Comparison of ENCODE assay signal across 15 cellular contexts in the genomic region with DNA sequence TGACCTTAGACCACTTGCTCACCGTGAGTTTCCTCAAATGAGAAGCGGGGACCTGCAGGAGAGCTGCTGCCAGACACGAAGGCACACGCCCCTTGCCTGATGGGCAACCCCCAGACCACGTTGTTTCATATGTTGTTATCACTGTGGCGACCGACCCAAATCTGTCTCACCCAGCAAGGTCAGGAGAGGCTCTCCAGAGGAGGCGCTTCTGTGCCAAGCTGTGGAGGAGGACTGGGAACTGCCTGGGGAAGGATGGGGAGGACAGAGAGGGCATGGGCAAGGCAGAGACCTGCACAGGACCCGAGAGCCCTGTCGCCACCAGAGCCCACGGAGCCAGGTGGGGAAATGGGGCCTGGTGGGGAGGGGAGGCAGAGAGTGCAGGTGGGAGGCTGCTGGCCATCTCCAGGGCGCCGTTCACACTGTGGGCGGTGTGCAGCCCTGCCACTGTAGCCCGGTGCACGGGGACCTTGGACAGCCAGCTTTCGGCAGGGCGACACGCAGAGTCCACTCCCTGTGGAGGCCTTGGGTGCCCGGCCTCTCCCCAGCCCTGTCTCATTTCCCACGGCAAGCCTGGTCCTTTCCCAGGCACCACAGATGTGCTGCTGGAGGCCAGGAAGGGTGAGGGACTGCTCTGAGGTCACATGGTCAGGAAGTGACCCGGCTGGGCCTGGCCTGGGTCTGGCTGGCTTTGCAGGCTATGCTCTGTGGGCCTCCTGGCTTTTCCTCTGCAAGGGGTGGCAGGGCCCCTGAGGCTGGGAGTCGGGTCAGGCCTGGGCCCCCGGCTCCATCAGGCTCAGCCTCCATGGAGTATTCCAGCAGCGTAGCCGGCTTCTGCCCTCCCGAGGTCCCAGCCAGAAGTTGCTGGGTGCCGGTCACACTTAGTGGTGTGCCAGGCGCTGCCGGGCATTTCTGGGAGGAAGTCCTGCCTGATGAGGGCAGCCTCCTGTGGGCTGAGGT. TPM values are rescaled to one million over a fixed set of nuclear protein-coding genes. Genes with fewer than 3 reads are reported as not detected.
DNase-seq lines count a peak whose midpoint lies in the region; ATAC-seq, FAIRE-seq and TF ChIP-seq lines count a peak whose summit lies in the region.
"Had no signal": no experiment of that assay in that cellular context is flagged by ENCODE, and none has a peak within 500 bp of the region (broad histone marks: within the 10 kb centered on the region; RNA-seq: fewer than 3 reads in every experiment).

No MANE protein-coding gene starts in this region.

- peaks cover 4 to 40% of the 10 kb centered on the region in 2 experiments; a peak in 3 of 4 replicates for H3K79me1 ChIP-seq in IMR-90 (ENCODE audit: low read depth in 1 of 2, low read length in 2 of 2)

- H3K4me3 ChIP-seq in IMR-90 (ENCODE audit: insufficient read depth, low read depth, low read length) = no peak overlapping the region
- no peak overlapping the region for H3K4me3 ChIP-seq in endothelial cell of umbilical vein (replicated peaks in 1 of 3; ENCODE audit: insufficient read depth in 1 of 3, low read depth in 1 of 3, low read length in 3 of 3)
- H3K4me3 ChIP-seq in right lobe of liver = no peak overlapping the region
- H3K4me3 ChIP-seq in stomach = peak overlapping the region in 1 of 4 donors; percentile 12
- H3K4me3 ChIP-seq: GM23248 had no signal

- WGBS in IMR-90 (ENCODE audit: extremely low coverage in 2 of 2, insufficient read length in 1 of 2), 2 experiments = 60% methylated on average over 4 of the region's 30 CpGs; no CpG with 5 or more reads in 1 of the 2 experiments
- WGBS in right lobe of liver (ENCODE audit: insufficient coverage, low coverage, low lambda C conversion rate, missing lambda C conversion rate) = 52% methylated on average over 8 of the region's 30 CpGs
- whole genome bisulfite sequencing in stomach, 5 donors = 65 to 72% (median 69%) methylated on average over 10 to 30 of the region's 30 CpGs

- H3K36me3 ChIP-seq in IMR-90 (ENCODE audit: control insufficient read depth, insufficient read depth, low read length) = no peaks in the 10 kb centered on the region
- no peaks in the 10 kb centered on the region for H3K36me3 ChIP-seq in endothelial cell of umbilical vein (ENCODE audit: control insufficient read depth in 2 of 2, extremely low read depth in 1 of 2, insufficient read depth in 2 of 2, low read length in 2 of 2)
- no peaks in the 10 kb centered on the region for H3K36me3 ChIP-seq in right lobe of liver
- no peaks in the 10 kb centered on the region for H3K36me3 ChIP-seq in stomach

- H3K18ac ChIP-seq in IMR-90 (ENCODE audit: low read depth, low read length) = no peak overlapping the region

- H3K79me2 ChIP-seq in endothelial cell of umbilical vein (ENCODE audit: control insufficient read depth, insufficient read depth, low read length) = no peaks in the 10 kb centered on the region

- no TSS peak for BruUV-seq in IMR-90 (replicated peaks; lab: Mats Ljungman, UMichigan)
- BruUV-seq in endothelial cell of umbilical vein (replicated peaks; lab: Mats Ljungman, UMichigan) = no TSS peak

- no peak for ATAC-seq in IMR-90 (ENCODE audit: low read depth)
- peak; percentile 30 to 50 (median 36) for ATAC-seq in right lobe of liver
- no peak for ATAC-seq in HG03135 (IDR thresholded peaks at IDR 0.05; ENCODE audit: unreplicated experiment)
- no peak for ATAC-seq in HG02885 (IDR thresholded peaks at IDR 0.05; ENCODE audit: poor library complexity, unreplicated experiment)
- no peak for ATAC-seq in HG03097 (IDR thresholded peaks at IDR 0.05; ENCODE audit: low FRiP score, unreplicated experiment)
- no peak for ATAC-seq in GM21390 (IDR thresholded peaks at IDR 0.05; ENCODE audit: unreplicated experiment)
- ATAC-seq: stimulated activated effector memory CD8-positive, alpha-beta T cell treated with anti-CD3 and anti-CD28 coated beads, Interleukin-12 subunit alpha, Interleukin-12 subunit beta, amount 100 ng/mL, for 72 hours had no signal

- peak overlapping the region; percentile 42 for H2AK9ac ChIP-seq in IMR-90 (replicated peaks; ENCODE audit: low read depth, low read length, poor library complexity)

- peaks cover 7% of the 10 kb centered on the region for H4K20me1 ChIP-seq in IMR-90 (ENCODE audit: insufficient read depth, low read length)
- no peaks in the 10 kb centered on the region for H4K20me1 ChIP-seq in endothelial cell of umbilical vein (replicated peaks; ENCODE audit: control insufficient read depth, extremely low read depth, insufficient read depth, low read length)

- no peak for TF ChIP-seq POLR2A in IMR-90 (IDR thresholded peaks at IDR 0.05; ENCODE audit: low read depth, low read length)
- no peak for TF ChIP-seq POLR2A in endothelial cell of umbilical vein (IDR thresholded peaks at IDR 0.05; ENCODE audit: low read depth, low read length)
- no peak for TF ChIP-seq POLR2A in right lobe of liver (IDR thresholded peaks at IDR 0.05)
- TF ChIP-seq POLR2A in stomach (IDR thresholded peaks at IDR 0.05) = no peak

- no peak overlapping the region for H2BK5ac ChIP-seq in IMR-90 (ENCODE audit: low read depth, low read length, poor library complexity, severe bottlenecking)

- H2AFZ ChIP-seq in IMR-90 (replicated peaks; ENCODE audit: low read length, poor library complexity) (no peak overlapping the region), endothelial cell of umbilical vein (ENCODE audit: low read depth, low read length) (no peak overlapping the region)
- H2AFZ ChIP-seq: GM23248 had no signal

- intact Hi-C loops in IMR-90 (cut with micrococcal nuclease) (no loop called here), endothelial cell of umbilical vein (cut with micrococcal nuclease) (no loop called here), right lobe of liver (cut with DNase I) (no loop called here), stomach (cut with DNase I; ENCODE audit: low total_unique reads) (no loop called here)

- H2BK20ac ChIP-seq in IMR-90 (ENCODE audit: low read depth, low read length) = no peak overlapping the region

- no peak overlapping the region for H3K14ac ChIP-seq in IMR-90 (replicated peaks; ENCODE audit: low read depth, low read length)

- POLR2A ChIA-PET in IMR-90 (lab: Charles Lee; ENCODE audit: unreplicated experiment) = no interaction called here
- POLR2A ChIA-PET in endothelial cell of umbilical vein (lab: Charles Lee) = no interaction called here

- H3K4me1 ChIP-seq in IMR-90 (ENCODE audit: control insufficient read depth, insufficient read depth, low read length) (peaks cover 33% of the 10 kb centered on the region), endothelial cell of umbilical vein (ENCODE audit: control insufficient read depth, extremely low read depth, insufficient read depth, low read length) (peaks cover 12% of the 10 kb centered on the region), right lobe of liver (no peaks in the 10 kb centered on the region), stomach (peaks cover 35 to 90% (median 73%) of the 10 kb centered on the region in 4 donors)

- H2AK5ac ChIP-seq in IMR-90 (ENCODE audit: low read depth, low read length) = peak overlapping the region; percentile 29; the same call in 1 of the 2 replicates

- H3K27me3 ChIP-seq in IMR-90 (ENCODE audit: control insufficient read depth, insufficient read depth, low read length) (peaks cover 9% of the 10 kb centered on the region), endothelial cell of umbilical vein (ENCODE audit: control insufficient read depth in 2 of 2, insufficient read depth in 2 of 2, low read length in 2 of 2) (no peaks in the 10 kb centered on the region), right lobe of liver (no peaks in the 10 kb centered on the region), stomach (peaks cover 0 to 22% (median 10%) of the 10 kb centered on the region in 3 donors)

- no peak for TF ChIP-seq EP300 in stomach (IDR thresholded peaks at IDR 0.05)

- no peak overlapping the region for H4K5ac ChIP-seq in IMR-90 (ENCODE audit: low read depth, low read length)

- H3K4me2 ChIP-seq in IMR-90 (ENCODE audit: low read depth, low read length) = no peak overlapping the region
- no peak overlapping the region for H3K4me2 ChIP-seq in endothelial cell of umbilical vein (ENCODE audit: insufficient read depth, low read length)

- TF ChIP-seq CTCF in IMR-90 (conservative IDR thresholded peaks at IDR 0.05; ENCODE audit: low read depth, low read length) = no peak
- no peak for TF ChIP-seq CTCF in endothelial cell of umbilical vein (IDR thresholded peaks at IDR 0.05; ENCODE audit: extremely low read depth in 1 of 2, insufficient read depth in 1 of 2, low read depth in 1 of 2, low read length in 2 of 2)
- no peak for TF ChIP-seq CTCF in right lobe of liver (IDR thresholded peaks at IDR 0.05)
- TF ChIP-seq CTCF in stomach (IDR thresholded peaks at IDR 0.05) = no peak

- no peak overlapping the region for H3K23ac ChIP-seq in IMR-90 (ENCODE audit: low read depth, low read length)

- dilution Hi-C loops in IMR-90 (cut with HindIII; ENCODE audit: low sequenced_read_pairs, unreplicated experiment) = no loop called here
- dilution Hi-C loops in endothelial cell of umbilical vein (cut with MboI; ENCODE audit: extremely low pct_ligation_motif_present, low sequenced_read_pairs) = no loop called here

- H2BK15ac ChIP-seq in IMR-90 (ENCODE audit: low read depth, low read length) = no peak overlapping the region; the same call in 2 of the 3 replicates

- TF ChIP-seq RAD21 in IMR-90 (IDR thresholded peaks at IDR 0.05; ENCODE audit: low read length) = no peak

- CTCF ChIA-PET in IMR-90 (lab: Yijun Ruan, JAX) (no interaction called here), endothelial cell of umbilical vein (lab: Charles Lee) (interaction anchor here (1.3 to 2.3 kb wide), 3 partner anchors 121 to 138 kb away, joined by 3 to 9 read pairs (median 4); no protein-coding TSS in a partner anchor)

- H2BK120ac ChIP-seq in IMR-90 (ENCODE audit: low read depth, low read length) = no peak overlapping the region; the same call in 1 of the 2 replicates

- H3K27ac ChIP-seq in IMR-90 (ENCODE audit: insufficient read depth, low read length) = no peak overlapping the region
- H3K27ac ChIP-seq in endothelial cell of umbilical vein (ENCODE audit: insufficient read depth, low read depth, low read length) = no peak overlapping the region
- no peak overlapping the region for H3K27ac ChIP-seq in right lobe of liver
- H3K27ac ChIP-seq in stomach = peak overlapping the region in 4 of 5 donors; percentile 49 to 85 (median 58)
- H3K27ac ChIP-seq: GM23248 had no signal

- DNase-seq in IMR-90 (peak; percentile 9), endothelial cell of umbilical vein (ENCODE audit: low read depth, low spot score) (peak; percentile 49), right lobe of liver (no peak), stomach (no peak)
- DNase-seq: activated effector memory CD4-positive, alpha-beta T cell treated with anti-CD3 and anti-CD28 coated beads, Interleukin-2, amount 50 U/mL, for 16 hours; anterior cingulate cortex; DMS 273 treated with DMSO at 0.1 percent for 48 hours; GM23248; KBM-7 had no signal

- no peak overlapping the region; the same call in 1 of the 2 replicates for H3K4ac ChIP-seq in IMR-90 (ENCODE audit: low read depth, low read length)

- H4K91ac ChIP-seq in IMR-90 (ENCODE audit: insufficient read depth, low read depth, low read length) = no peak overlapping the region

- H3K9ac ChIP-seq in IMR-90 (ENCODE audit: low read depth, low read length) (no peak overlapping the region), endothelial cell of umbilical vein (replicated peaks; ENCODE audit: extremely low read depth, insufficient read depth, low read length) (no peak overlapping the region)
- H3K9ac ChIP-seq: GM23248 had no signal

- no peak overlapping the region for H3K56ac ChIP-seq in IMR-90 (ENCODE audit: extremely low read depth, insufficient read depth, low read length)

- in situ Hi-C loops in IMR-90 (cut with MboI; ENCODE audit: low sequenced_read_pairs) = no loop called here

- H4K8ac ChIP-seq in IMR-90 (ENCODE audit: low read depth in 2 of 2, low read length in 2 of 2) = no peak overlapping the region

- peaks cover 11% of the 10 kb centered on the region for H3K9me1 ChIP-seq in IMR-90 (ENCODE audit: insufficient read depth, low read length)
- H3K9me1 ChIP-seq in endothelial cell of umbilical vein (replicated peaks; ENCODE audit: control insufficient read depth, extremely low read depth, insufficient read depth, low read length) = no peaks in the 10 kb centered on the region

- H3K9me3 ChIP-seq in IMR-90 (ENCODE audit: control insufficient read depth, insufficient read depth, low read length) (no peaks in the 10 kb centered on the region), endothelial cell of umbilical vein (replicated peaks; ENCODE audit: control insufficient read depth, insufficient read depth, low read length) (no peaks in the 10 kb centered on the region), right lobe of liver (no peaks in the 10 kb centered on the region), stomach (no peaks in the 10 kb centered on the region)

- FAIRE-seq in endothelial cell of umbilical vein (lab: Jason Lieb, UNC) = peak; percentile 70
- FAIRE-seq: keratinocyte had no signal

RNA-seq across cellular contexts. Expression of a gene that starts 3.2 kb away (rescaled TPM):
- total RNA-seq in IMR-90 (2012; rRNA removed) = 1.1 and 1.3 TPM in 2 replicates
- 8.9 and 9.5 TPM in 2 replicates for polyA plus RNA-seq in IMR-90 (2012; rRNA removed)
- 5.3 and 12.8 TPM in 2 replicates for polyA plus RNA-seq in IMR-90 (2012; cell fraction: cytosol; rRNA removed)
- polyA plus RNA-seq in IMR-90 (2012; cell fraction: nucleus; rRNA removed; ENCODE audit: low replicate concordance) = 3.7 and 5.2 TPM in 2 replicates
- total RNA-seq in endothelial cell of umbilical vein = 8.2 and 12.0 TPM in 2 replicates
- polyA plus RNA-seq in endothelial cell of umbilical vein = 9.0 and 10.6 TPM in 2 replicates
- polyA plus RNA-seq in endothelial cell of umbilical vein (2011; cell fraction: cytosol; rRNA removed) = 9.9 TPM in 2 replicates
- 3.4 and 4.2 TPM in 2 replicates for polyA plus RNA-seq in endothelial cell of umbilical vein (2011; cell fraction: nucleus; rRNA removed)
- polyA plus RNA-seq in endothelial cell of umbilical vein (2012) = 13.5 and 22.2 TPM in 2 replicates
- polyA minus RNA-seq in endothelial cell of umbilical vein = 3.3 and 4.1 TPM in 2 replicates
- polyA minus RNA-seq in endothelial cell of umbilical vein (2011; cell fraction: cytosol; rRNA and poly(A)+ RNA removed) = 0.41 TPM
- 1.5 and 1.6 TPM in 2 replicates for polyA minus RNA-seq in endothelial cell of umbilical vein (2011; cell fraction: nucleus; rRNA and poly(A)+ RNA removed)
- 1 to 10 TPM in 3 of 6 experiments, under 1 TPM in 3; 0.32 to 1.6 (median 1.0) TPM for total RNA-seq in right lobe of liver
- 10 to 100 TPM; 15.6 to 26.8 (median 24.6) TPM for total RNA-seq in stomach
- 1 to 10 TPM; 6.6 to 9.9 (median 7.9) TPM for polyA plus RNA-seq in stomach
- polyA plus RNA-seq: keratinocyte had no signal

Comparison
In these comparisons a context has a peak if more than half of its experiments do, and no peak if none do; other contexts are left out.
1. ATAC-seq: peak in right lobe of liver (4 of 4); none in IMR-90 (single experiment), HG03135 (single experiment), HG02885 (single experiment), HG03097 (single experiment) and GM21390 (single experiment).
2. DNase-seq: peak in IMR-90 (single experiment) and endothelial cell of umbilical vein (single experiment); none in right lobe of liver (0 of 3) and stomach (single experiment).
3. H3K27ac ChIP-seq: peak in stomach (4 of 5); none in IMR-90 (single experiment), endothelial cell of umbilical vein (single experiment) and right lobe of liver (0 of 3).